ENCODE assay signal across 1 cellular context in the genomic region with DNA sequence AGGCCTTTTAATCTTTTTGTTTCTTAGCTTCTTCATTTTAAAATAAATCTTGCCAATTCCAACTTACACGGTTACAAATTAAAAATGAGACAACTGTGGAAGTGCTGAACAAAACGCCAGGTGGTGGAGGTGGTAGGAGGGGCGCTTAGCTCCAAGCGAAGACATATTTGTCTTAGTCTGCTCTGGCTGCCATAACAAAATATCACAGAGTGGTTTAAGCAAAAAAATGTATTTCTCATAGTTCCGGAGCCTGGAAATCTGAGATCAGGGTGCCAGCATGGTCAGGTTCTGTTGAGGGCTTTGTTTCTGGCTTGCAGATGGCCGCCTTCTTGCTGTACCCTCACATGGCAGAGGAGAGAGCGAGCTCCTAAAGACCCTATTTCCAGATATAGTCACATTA.
TF ChIP-seq lines count a peak whose summit lies in the region.

No MANE protein-coding gene starts in this region.

TF ChIP-seq in H1, 55 proteins besides CTCF, POLR2A, EP300 and RAD21:
- no peak for TF ChIP-seq NANOG (IDR thresholded peaks at IDR 0.05; ENCODE audit: insufficient read depth, low read depth, low read length, poor library complexity, severe bottlenecking)
